ENCODE assay signal across 9 cellular contexts in genomic region chr2:226423498-226423960, GRCh38.
DNase-seq lines count a peak whose midpoint lies in the region; ATAC-seq, FAIRE-seq and TF ChIP-seq lines count a peak whose summit lies in the region.
"Had no signal": no experiment of that assay in that cellular context is flagged by ENCODE, and none has a peak within 500 bp of the region (broad histone marks: within the 10 kb centered on the region; RNA-seq: fewer than 3 reads in every experiment).

No MANE protein-coding gene starts in this region.

- H3K4me3 ChIP-seq in neutrophil (ENCODE audit: low read depth in 1 of 2, low read length in 1 of 2): peak overlapping the region; percentile 9 to 31

- peak in 3 of 5 donors; percentile 3 to 91 (median 20) for DNase-seq in T-helper 1 cell
- DNase-seq in astrocyte of the hippocampus (ENCODE audit: low read depth, low spot score): peak; percentile 57
- DNase-seq in urothelium cell line (ENCODE audit: low spot score): peak; percentile 12
- DNase-seq in T1000 (lab: John Stamatoyannopoulos, UW): no peak
- no peak for DNase-seq in activated CD4-positive, CD25-positive, alpha-beta regulatory T cell treated with anti-CD3 and anti-CD28 coated beads, Interleukin-2, amount 50 U/mL, for 72 hours

- peak; percentile 23 for FAIRE-seq in urothelium cell line (lab: Jason Lieb, UNC)

- peaks cover 3 to 4% of the 10 kb centered on the region in 2 experiments for H3K4me1 ChIP-seq in neutrophil (ENCODE audit: control insufficient read depth in 1 of 2, insufficient read depth in 1 of 2, low read depth in 1 of 2, low read length in 1 of 2)

- H3K9me3 ChIP-seq in neutrophil: no peaks in the 10 kb centered on the region

- TF ChIP-seq CTCF in neutrophil (IDR thresholded peaks at IDR 0.05): no peak

- H3K27ac ChIP-seq in neutrophil: peak overlapping the region; percentile 51

- H3K27me3 ChIP-seq in neutrophil: peaks cover 6% of the 10 kb centered on the region

- ATAC-seq in GM18907 (IDR thresholded peaks at IDR 0.05; ENCODE audit: unreplicated experiment) (peak; percentile 81), HG03097 (IDR thresholded peaks at IDR 0.05; ENCODE audit: low FRiP score, unreplicated experiment) (peak; percentile 75)
- ATAC-seq: left colon had no signal

- no peaks in the 10 kb centered on the region for H3K36me3 ChIP-seq in neutrophil

Comparison
In these comparisons a context has a peak if more than half of its experiments do, and no peak if none do; other contexts are left out.
1. DNase-seq: peak in T-helper 1 cell (3 of 5), astrocyte of the hippocampus (single experiment) and urothelium cell line (single experiment); none in T1000 (single experiment) and activated CD4-positive, CD25-positive, alpha-beta regulatory T cell treated with anti-CD3 and anti-CD28 coated beads, Interleukin-2, amount 50 U/mL, for 72 hours (single experiment).